21 cellular contexts compared by ENCODE assay signal in the genomic region with DNA sequence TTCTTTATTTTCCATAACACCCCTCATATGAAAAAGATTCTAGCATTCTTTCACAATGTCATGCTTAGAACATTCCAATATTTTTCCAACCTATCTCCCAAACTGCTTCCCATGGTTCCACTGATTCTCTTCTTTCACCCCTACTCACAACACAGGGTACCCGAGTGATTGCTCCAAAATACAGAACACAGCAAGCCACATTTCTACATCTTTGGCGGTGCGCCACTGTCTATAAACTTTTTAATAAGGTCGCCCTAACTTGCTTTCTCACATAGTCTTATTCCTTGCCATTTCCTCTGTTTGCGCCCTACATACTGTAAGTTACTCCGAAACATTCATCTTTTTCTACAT.
A peak's percentile ranks its signal among the peaks of the same experiment; 100 is the strongest.
DNase-seq lines count a peak whose midpoint lies in the region; ATAC-seq, FAIRE-seq and TF ChIP-seq lines count a peak whose summit lies in the region.
"Had no signal": no experiment of that assay in that cellular context is flagged by ENCODE, and none has a peak within 500 bp of the region (broad histone marks: within the 10 kb centered on the region; RNA-seq: fewer than 3 reads in every experiment).

No MANE protein-coding gene starts in this region.

- H3K36me3 ChIP-seq in Loucy (ENCODE audit: insufficient read depth, low read length) (no peaks in the 10 kb centered on the region), astrocyte (ENCODE audit: insufficient read depth, low read length) (no peaks in the 10 kb centered on the region), prostate gland (no peaks in the 10 kb centered on the region)
- H3K36me3 ChIP-seq: BE2C, pancreas, WERI-Rb-1 had no signal

- H3K9me3 Mint-ChIP-seq in activated CD4-positive, alpha-beta T cell treated with anti-CD3 and anti-CD28 coated beads for 36 hours (ENCODE audit: low read depth), result peaks cover 1% of the 10 kb centered on the region
- H3K9me3 Mint-ChIP-seq in astrocyte (ENCODE audit: unreplicated experiment), result no peaks in the 10 kb centered on the region

- no peak for TF ChIP-seq POLR2A in prostate gland (IDR thresholded peaks at IDR 0.05)

- TF ChIP-seq CTCF in Loucy (conservative IDR thresholded peaks at IDR 0.05; ENCODE audit: low read length), result no peak
- no peak for TF ChIP-seq CTCF in astrocyte (IDR thresholded peaks at IDR 0.05; ENCODE audit: insufficient read depth, low read depth, low read length)
- no peak for TF ChIP-seq CTCF in prostate gland (IDR thresholded peaks at IDR 0.05)

- FAIRE-seq in astrocyte (lab: Jason Lieb, UNC), result no peak
- FAIRE-seq: bronchial epithelial cell, G401.6, GM19239, K562, pancreas had no signal

- CTCF ChIA-PET in activated CD4-positive, alpha-beta T cell treated with anti-CD3 and anti-CD28 coated beads for 36 hours (lab: Charles Lee), result no interaction called here

- 39% methylated on average over 6 of the region's 6 CpGs for WGBS in prostate gland

- intact Hi-C loops in activated CD4-positive, alpha-beta T cell treated with anti-CD3 and anti-CD28 coated beads for 36 hours (cut with DNase I, micrococcal nuclease), result loop anchor here (1.0 to 2.0 kb wide), 3 partner anchors 27 to 75 kb away; no protein-coding TSS in a partner anchor
- intact Hi-C loops in prostate gland (cut with DNase I), result no loop called here

- H3K27me3 ChIP-seq in Loucy (ENCODE audit: insufficient read depth, low read length, poor library complexity, severe bottlenecking), result no peaks in the 10 kb centered on the region
- H3K27me3 ChIP-seq in astrocyte (ENCODE audit: insufficient read depth, low read length), result no peaks in the 10 kb centered on the region
- no peaks in the 10 kb centered on the region for H3K27me3 ChIP-seq in prostate gland (replicated peaks; ENCODE audit: insufficient read depth)
- H3K27me3 ChIP-seq: BE2C, pancreas had no signal

- H3K4me2 ChIP-seq in Loucy (ENCODE audit: low read depth, low read length, poor library complexity, severe bottlenecking) (peak overlapping the region; percentile 34), astrocyte (ENCODE audit: low read length) (no peak overlapping the region)

- no peaks in the 10 kb centered on the region for H4K20me1 ChIP-seq in Loucy (ENCODE audit: insufficient read depth, low read length, poor library complexity, severe bottlenecking)
- H4K20me1 ChIP-seq in astrocyte (ENCODE audit: insufficient read depth, low read length), result no peaks in the 10 kb centered on the region

- H3K9ac ChIP-seq in Loucy (ENCODE audit: low read depth, low read length, poor library complexity, severe bottlenecking), result no peak overlapping the region
- no peak overlapping the region for H3K9ac ChIP-seq in astrocyte (ENCODE audit: low read length)

- POLR2A ChIA-PET in activated CD4-positive, alpha-beta T cell treated with anti-CD3 and anti-CD28 coated beads for 36 hours (lab: Charles Lee), result no interaction called here

- no peak overlapping the region for H2AFZ ChIP-seq in Loucy (ENCODE audit: low read length)
- no peak overlapping the region for H2AFZ ChIP-seq in astrocyte (ENCODE audit: low read depth, low read length)

- 0 out of 2 replicates have a peak, but pooled peaks cover 13% of the 10 kb centered on the region for H3F3A ChIP-seq in Loucy (ENCODE audit: low read depth)

- H3K36me3 Mint-ChIP-seq in activated CD4-positive, alpha-beta T cell treated with anti-CD3 and anti-CD28 coated beads for 36 hours (ENCODE audit: low read depth), result no peaks in the 10 kb centered on the region
- no peaks in the 10 kb centered on the region for H3K36me3 Mint-ChIP-seq in astrocyte (ENCODE audit: low read depth, unreplicated experiment)

- H3K9me2 ChIP-seq in Loucy (replicated peaks; ENCODE audit: low read depth, low read length), result no peaks in the 10 kb centered on the region

- no peak overlapping the region for H3K27ac ChIP-seq in astrocyte (ENCODE audit: low read depth, low read length)
- H3K27ac ChIP-seq in prostate gland, result no peak overlapping the region
- H3K27ac ChIP-seq: pancreas, WERI-Rb-1 had no signal

- no peak for DNase-seq in activated CD4-positive, alpha-beta T cell treated with anti-CD3 and anti-CD28 coated beads for 36 hours
- no peak for DNase-seq in activated CD4-positive, alpha-beta T cell treated with anti-CD3 and anti-CD28 coated beads, Interleukin-2, amount 50 U/mL, for 48 hours
- DNase-seq in astrocyte (ENCODE audit: low read depth) (no peak), prostate gland (ENCODE audit: low spot score) (peak; percentile 66), NCI-H2081 treated with DMSO at 0.1 percent for 48 hours (lab: John Stamatoyannopoulos, UW) (no peak), retina (no peak)
- DNase-seq in effector CD8-positive, alpha-beta T cell (lab: John Stamatoyannopoulos, UW), result no peak
- DNase-seq: 8988T; BE2C; H7; NCI-H2029 treated with DMSO at 0.1 percent for 48 hours; NCI-H446 treated with DMSO at 0.1 percent for 48 hours; pancreas; SHP77; stimulated activated CD4-positive, alpha-beta T cell treated with anti-CD3 and anti-CD28 coated beads, Interleukin-4, amount 100 ng/mL, for 1 hour; WERI-Rb-1 had no signal

- H3K79me2 ChIP-seq in Loucy (ENCODE audit: insufficient read depth, low read length) (no peaks in the 10 kb centered on the region), astrocyte (ENCODE audit: insufficient read depth, low read length) (no peaks in the 10 kb centered on the region)

- H3K27ac Mint-ChIP-seq in activated CD4-positive, alpha-beta T cell treated with anti-CD3 and anti-CD28 coated beads for 36 hours, result peak overlapping the region; percentile 45
- peak overlapping the region; percentile 36 for H3K27ac Mint-ChIP-seq in astrocyte (ENCODE audit: unreplicated experiment)

- peaks cover 11% of the 10 kb centered on the region for H3K4me1 ChIP-seq in Loucy (ENCODE audit: insufficient read depth, low read length, poor library complexity, severe bottlenecking)
- peaks cover 11% of the 10 kb centered on the region for H3K4me1 ChIP-seq in astrocyte (ENCODE audit: insufficient read depth, low read length)
- H3K4me1 ChIP-seq in prostate gland (replicated peaks), result no peaks in the 10 kb centered on the region
- H3K4me1 ChIP-seq: pancreas had no signal

- H3K4me3 ChIP-seq in Loucy (ENCODE audit: low read length, poor library complexity, severe bottlenecking) (no peak overlapping the region), astrocyte (ENCODE audit: insufficient read depth, low read depth, low read length) (no peak overlapping the region), prostate gland (no peak overlapping the region)
- H3K4me3 ChIP-seq: K562, pancreas had no signal

- no peak for ATAC-seq in activated CD4-positive, alpha-beta T cell treated with anti-CD3 and anti-CD28 coated beads for 36 hours
- ATAC-seq: K562 had no signal

- H3K9me3 ChIP-seq in Loucy (ENCODE audit: insufficient read depth, low read depth, low read length) (no peaks in the 10 kb centered on the region), astrocyte (ENCODE audit: insufficient read depth, low read depth, low read length) (no peaks in the 10 kb centered on the region), prostate gland (no peaks in the 10 kb centered on the region)
- H3K9me3 ChIP-seq: BE2C, pancreas had no signal

- H3K4me3 Mint-ChIP-seq in activated CD4-positive, alpha-beta T cell treated with anti-CD3 and anti-CD28 coated beads for 36 hours, result no peak overlapping the region
- H3K4me3 Mint-ChIP-seq in astrocyte (ENCODE audit: unreplicated experiment), result no peak overlapping the region

- H3K4me1 Mint-ChIP-seq in activated CD4-positive, alpha-beta T cell treated with anti-CD3 and anti-CD28 coated beads for 36 hours, result peaks cover 50% of the 10 kb centered on the region
- peaks cover 29% of the 10 kb centered on the region for H3K4me1 Mint-ChIP-seq in astrocyte (ENCODE audit: low read depth, unreplicated experiment)

- peaks cover 2% of the 10 kb centered on the region for H3K27me3 Mint-ChIP-seq in activated CD4-positive, alpha-beta T cell treated with anti-CD3 and anti-CD28 coated beads for 36 hours
- no peaks in the 10 kb centered on the region for H3K27me3 Mint-ChIP-seq in astrocyte (ENCODE audit: low read depth, unreplicated experiment)
